8 cellular contexts compared by ENCODE assay signal in the genomic region with DNA sequence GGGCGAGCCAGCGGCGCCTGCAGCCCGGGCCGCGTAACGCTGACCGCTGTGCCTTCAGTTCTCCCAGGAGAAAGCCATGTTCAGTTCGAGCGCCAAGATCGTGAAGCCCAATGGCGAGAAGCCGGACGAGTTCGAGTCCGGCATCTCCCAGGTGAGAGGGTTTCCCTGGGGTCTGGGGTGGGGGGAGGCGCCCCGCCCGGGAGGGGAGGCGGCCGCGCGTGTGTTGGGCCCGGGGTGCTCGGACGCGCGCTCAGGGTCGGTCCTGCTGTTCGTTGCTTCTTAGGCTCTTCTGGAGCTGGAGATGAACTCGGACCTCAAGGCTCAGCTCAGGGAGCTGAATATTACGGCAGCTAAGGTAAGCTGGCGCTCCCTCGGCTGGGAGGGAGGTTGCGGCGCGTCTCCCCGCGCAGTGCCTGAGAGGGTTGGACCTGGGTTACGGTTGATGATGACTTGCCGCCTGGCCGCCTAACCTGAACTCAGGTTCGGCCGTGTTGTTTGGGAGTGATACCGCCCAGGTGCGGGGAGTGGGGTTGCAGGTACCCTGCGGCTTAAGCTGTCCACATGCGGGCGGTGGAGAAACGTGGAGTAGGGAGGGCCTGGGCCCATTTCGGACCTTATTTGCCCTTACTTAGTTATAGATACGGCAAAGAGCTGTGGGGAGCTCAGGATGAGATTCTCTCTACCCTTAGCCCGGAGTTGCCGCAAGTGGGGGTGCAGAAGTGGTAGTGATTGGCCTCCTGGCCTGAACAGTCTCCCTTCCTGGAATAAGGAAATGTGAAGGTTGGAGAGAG. TPM values are rescaled to one million over a fixed set of nuclear protein-coding genes. Genes with fewer than 3 reads are reported as not detected.
A peak's percentile ranks its signal among the peaks of the same experiment; 100 is the strongest.
DNase-seq lines count a peak whose midpoint lies in the region; ATAC-seq, FAIRE-seq and TF ChIP-seq lines count a peak whose summit lies in the region.

No MANE protein-coding gene starts in this region.

- TF ChIP-seq CTCF in bronchial epithelial cell (IDR thresholded peaks at IDR 0.05; ENCODE audit: insufficient read depth, low read length, severe bottlenecking) (no peak), right lobe of liver (IDR thresholded peaks at IDR 0.05) (no peak)

- in situ Hi-C loops in G401 (cut with HindIII; ENCODE audit: low sequenced_read_pairs): no loop called here

- peaks cover 0 to 42% (median 10%) of the 10 kb centered on the region in 4 donors for H3K4me1 ChIP-seq in right lobe of liver

- peak overlapping the region; percentile 50 to 85 (median 57) for H3K27ac ChIP-seq in right lobe of liver

- ATAC-seq in GM18909 (IDR thresholded peaks at IDR 0.05; ENCODE audit: poor library complexity, unreplicated experiment) (peak; percentile 28), HG02981 (IDR thresholded peaks at IDR 0.05; ENCODE audit: unreplicated experiment) (peak; percentile 29), right lobe of liver (peak; percentile 14 to 32 (median 20))
- ATAC-seq in stimulated activated naive CD8-positive, alpha-beta T cell treated with anti-CD3 and anti-CD28 coated beads, Interleukin-15, amount 100 ng/mL, for 72 hours: peak; percentile 31

- peak overlapping the region; percentile 94 to 97 for H3K4me3 Mint-ChIP-seq in stimulated activated naive CD8-positive, alpha-beta T cell treated with anti-CD3 and anti-CD28 coated beads, Interleukin-15, amount 100 ng/mL, for 72 hours

- intact Hi-C loops in right lobe of liver (cut with DNase I): no loop called here

- peaks cover 13% of the 10 kb centered on the region for H3K36me3 ChIP-seq in bronchial epithelial cell (ENCODE audit: control insufficient read depth, insufficient read depth, low read length)
- peaks cover 6 to 42% (median 12%) of the 10 kb centered on the region in 4 donors for H3K36me3 ChIP-seq in right lobe of liver

- DNase-seq in T follicular helper cell (ENCODE audit: low read depth) (peak; percentile 21), bronchial epithelial cell (ENCODE audit: low read depth) (no peak), right lobe of liver (no peak), G401 (ENCODE audit: low spot score) (no peak), DMS153 treated with DMSO at 0.1 percent for 48 hours (lab: John Stamatoyannopoulos, UW; ENCODE audit: unreplicated experiment) (no peak)
- peak in 1 of 2 donors; percentile 32 for DNase-seq in stimulated activated naive CD8-positive, alpha-beta T cell treated with anti-CD3 and anti-CD28 coated beads, Interleukin-15, amount 100 ng/mL, for 72 hours

- H3K4me3 ChIP-seq in bronchial epithelial cell (ENCODE audit: low read depth, low read length) (peak overlapping the region; percentile 85), right lobe of liver (peak overlapping the region; percentile 86 to 88 (median 87))

- H3K27ac Mint-ChIP-seq in stimulated activated naive CD8-positive, alpha-beta T cell treated with anti-CD3 and anti-CD28 coated beads, Interleukin-15, amount 100 ng/mL, for 72 hours: peak overlapping the region; percentile 97 to 99

- H3K27me3 ChIP-seq in bronchial epithelial cell (ENCODE audit: control insufficient read depth, insufficient read depth, low read length): no peaks in the 10 kb centered on the region
- no peaks in the 10 kb centered on the region for H3K27me3 ChIP-seq in right lobe of liver

- H3K9me3 ChIP-seq in right lobe of liver: no peaks in the 10 kb centered on the region

- no peaks in the 10 kb centered on the region for H3K9me3 Mint-ChIP-seq in stimulated activated naive CD8-positive, alpha-beta T cell treated with anti-CD3 and anti-CD28 coated beads, Interleukin-15, amount 100 ng/mL, for 72 hours

- no peak for TF ChIP-seq POLR2A in right lobe of liver (IDR thresholded peaks at IDR 0.05)

- H3K4me1 Mint-ChIP-seq in stimulated activated naive CD8-positive, alpha-beta T cell treated with anti-CD3 and anti-CD28 coated beads, Interleukin-15, amount 100 ng/mL, for 72 hours: peaks cover 62% of the 10 kb centered on the region

- 5% methylated on average over 18 of the region's 54 CpGs for WGBS in right lobe of liver (ENCODE audit: insufficient coverage, low coverage, low lambda C conversion rate, missing lambda C conversion rate)

- no peak for FAIRE-seq in bronchial epithelial cell (lab: Jason Lieb, UNC)

- H3K27me3 Mint-ChIP-seq in stimulated activated naive CD8-positive, alpha-beta T cell treated with anti-CD3 and anti-CD28 coated beads, Interleukin-15, amount 100 ng/mL, for 72 hours: no peaks in the 10 kb centered on the region

RNA-seq across cellular contexts. Expression of gene RPS7, which starts 0.7 kb away (rescaled TPM):
- total RNA-seq in bronchial epithelial cell (1,493 and 1,994 TPM in 2 replicates), right lobe of liver (1,000 to 10,000 TPM in 2 of 6 experiments, 100 to 1,000 TPM in 4; 366 to 1,499 (median 423) TPM)
- 3,161 and 4,026 TPM in 2 replicates for total RNA-seq in G401 (2014; rRNA removed; shearing (Covaris generic))

RNA-seq across cellular contexts. Expression of gene RNASEH1, which starts 17.6 kb away (rescaled TPM):
- total RNA-seq in bronchial epithelial cell (43.1 and 51.9 TPM in 2 replicates), right lobe of liver (10 to 100 TPM in 3 of 6 experiments, 1 to 10 TPM in 3; 8.3 to 12.2 (median 10.0) TPM)
- total RNA-seq in G401 (2014; rRNA removed; shearing (Covaris generic)): 36.6 and 41.7 TPM in 2 replicates

RNA-seq across cellular contexts. Expression of gene COLEC11, which starts 19.2 kb away (rescaled TPM):
- total RNA-seq in bronchial epithelial cell (0.26 and 0.38 TPM in 2 replicates), right lobe of liver (10 to 100 TPM; 25.2 to 58.6 (median 41.1) TPM)
- 2.1 TPM in 1 of 2 replicates, not detected in the other for total RNA-seq in G401 (2014; rRNA removed; shearing (Covaris generic))

RNA-seq across cellular contexts. Expression of gene ADI1, which starts 56.4 kb away (rescaled TPM):
- total RNA-seq in bronchial epithelial cell: 21.9 and 29.5 TPM in 2 replicates
- 100 to 1,000 TPM; 165 to 470 (median 246) TPM for total RNA-seq in right lobe of liver
- total RNA-seq in G401 (2014; rRNA removed; shearing (Covaris generic)): 48.4 and 63.2 TPM in 2 replicates
